ENCODE assay signal across 28 cellular contexts in genomic region chr20:49727894-49728885, GRCh38.
"Had no signal": no experiment of that assay in that cellular context is flagged by ENCODE, and none has a peak within 500 bp of the region (broad histone marks: within the 10 kb centered on the region; RNA-seq: fewer than 3 reads in every experiment).

No MANE protein-coding gene starts in this region.

- FAIRE-seq: bronchial epithelial cell, endothelial cell of umbilical vein, frontal cortex, TTC549, urothelium cell line had no signal

- H3K4me1 ChIP-seq: colonic mucosa, parathyroid adenoma had no signal

- H3K79me2 ChIP-seq: parathyroid adenoma had no signal

- DNase-seq: activated CD4-positive, alpha-beta T cell treated with anti-CD3 and anti-CD28 coated beads, Interleukin-2, amount 50 U/mL, for 4 hours; activated CD8-positive, alpha-beta memory T cell treated with anti-CD3 and anti-CD28 coated beads for 24 hours; activated CD8-positive, alpha-beta memory T cell treated with anti-CD3 and anti-CD28 coated beads, Interleukin-2, amount 50 U/mL, for 4 hours; activated naive CD4-positive, alpha-beta T cell treated with anti-CD3 and anti-CD28 coated beads for 36 hours; activated T-cell treated with anti-CD3 and anti-CD28 coated beads, Interleukin-2, amount 50 U/mL, for 24 hours; amygdala; colonic mucosa; dorsolateral prefrontal cortex; effector memory CD8-positive, alpha-beta T cell; head of caudate nucleus; islet precursor cell; left cardiac atrium; mesendoderm; mucosa of descending colon; nephron progenitor cell; nucleus accumbens; right cardiac atrium; stimulated activated CD4-positive, alpha-beta T cell treated with anti-CD3 and anti-CD28 coated beads, Interleukin-2, amount 100 ng/mL, for 24 hours; stimulated activated naive CD8-positive, alpha-beta T cell treated with anti-CD3 and anti-CD28 coated beads, Interleukin-15, amount 100 ng/mL, for 72 hours had no signal

- H3K9me3 ChIP-seq: colonic mucosa, mucosa of descending colon, suprapubic skin, tibial nerve had no signal

- H3K4me3 ChIP-seq: colonic mucosa, dorsolateral prefrontal cortex, mucosa of descending colon, suprapubic skin, tibial nerve had no signal

- H3K27me3 ChIP-seq: colonic mucosa, dorsolateral prefrontal cortex, suprapubic skin, tibial nerve had no signal

- ATAC-seq: effector memory CD8-positive, alpha-beta T cell; left cardiac atrium; mucosa of descending colon; right cardiac atrium; stimulated activated effector memory CD8-positive, alpha-beta T cell treated with anti-CD3 and anti-CD28 coated beads, Interleukin-12 subunit alpha, Interleukin-12 subunit beta, amount 100 ng/mL, for 72 hours; stimulated activated naive CD8-positive, alpha-beta T cell treated with anti-CD3 and anti-CD28 coated beads, Interleukin-15, amount 100 ng/mL, for 72 hours had no signal

- H3K36me3 ChIP-seq: colonic mucosa, suprapubic skin, tibial nerve had no signal

- H3K9ac ChIP-seq: parathyroid adenoma had no signal

- H2AFZ ChIP-seq: parathyroid adenoma had no signal

- H3K27ac ChIP-seq: colonic mucosa, dorsolateral prefrontal cortex, parathyroid adenoma, suprapubic skin, tibial nerve had no signal
